Comparison of ENCODE assay signal across 20 cellular contexts in the genomic region with DNA sequence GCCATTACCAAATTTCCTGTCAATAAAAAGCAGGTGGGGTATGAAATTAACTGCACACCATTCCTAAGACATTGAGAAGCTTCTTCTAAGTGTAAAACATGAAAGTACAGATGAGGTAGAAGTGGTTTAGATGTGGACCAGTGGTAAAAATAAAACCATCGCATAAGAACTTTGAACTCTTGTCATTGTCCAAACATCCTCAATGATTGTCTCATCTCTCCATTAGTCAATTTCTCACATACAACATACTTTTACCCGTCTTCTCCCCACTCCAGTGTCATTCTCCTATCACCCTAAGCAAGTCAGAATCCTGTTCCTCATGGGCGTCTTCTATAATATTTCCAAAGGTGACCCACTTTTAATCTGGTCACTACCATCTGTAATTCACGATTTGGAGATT. TPM values are rescaled to one million over a fixed set of nuclear protein-coding genes. Genes with fewer than 3 reads are reported as not detected.
DNase-seq lines count a peak whose midpoint lies in the region; ATAC-seq and TF ChIP-seq lines count a peak whose summit lies in the region.
"Had no signal": no experiment of that assay in that cellular context is flagged by ENCODE, and none has a peak within 500 bp of the region (broad histone marks: within the 10 kb centered on the region; RNA-seq: fewer than 3 reads in every experiment).

No MANE protein-coding gene starts in this region.

- H3K4me3 Mint-ChIP-seq in activated CD4-positive, alpha-beta T cell treated with anti-CD3 and anti-CD28 coated beads for 36 hours, result no peak overlapping the region
- H3K4me3 Mint-ChIP-seq: CD4-positive, alpha-beta T cell; GM23338; H9 had no signal

- no peak overlapping the region for H3K27ac Mint-ChIP-seq in activated CD4-positive, alpha-beta T cell treated with anti-CD3 and anti-CD28 coated beads for 36 hours
- H3K27ac Mint-ChIP-seq: CD4-positive, alpha-beta T cell; GM23338; H9 had no signal

- peak; percentile 4 for ATAC-seq in left lobe of liver
- ATAC-seq in activated CD4-positive, alpha-beta T cell treated with anti-CD3 and anti-CD28 coated beads for 36 hours, result no peak
- ATAC-seq: GM23338 had no signal

- POLR2A ChIA-PET in activated CD4-positive, alpha-beta T cell treated with anti-CD3 and anti-CD28 coated beads for 36 hours (lab: Charles Lee), result no interaction called here

- no peaks in the 10 kb centered on the region for H3K27me3 Mint-ChIP-seq in activated CD4-positive, alpha-beta T cell treated with anti-CD3 and anti-CD28 coated beads for 36 hours
- H3K27me3 Mint-ChIP-seq: CD4-positive, alpha-beta T cell had no signal

- no peak for DNase-seq in left lobe of liver (ENCODE audit: low spot score)
- no peak for DNase-seq in tibial artery
- no peak for DNase-seq in NCI-H345 treated with DMSO at 0.1 percent for 48 hours (lab: John Stamatoyannopoulos, UW; ENCODE audit: unreplicated experiment)
- no peak for DNase-seq in activated CD4-positive, alpha-beta T cell treated with anti-CD3 and anti-CD28 coated beads for 36 hours
- DNase-seq in NK-92 treated with Interleukin-12 subunit alpha and Interleukin-12 subunit beta, amount 100 ng/mL, for 24 hours (lab: John Stamatoyannopoulos, UW), result no peak
- DNase-seq: CD4-positive, alpha-beta T cell; H9; NCI-H1092; NCI-H1436 treated with DMSO at 0.1 percent for 48 hours; NCI-H187 treated with DMSO at 0.1 percent for 48 hours; NCI-H2171 treated with DMSO at 0.1 percent for 48 hours; NCI-H345; PC-9; Right ventricle myocardium superior had no signal

- no peaks in the 10 kb centered on the region for H3K27me3 ChIP-seq in tibial artery
- H3K27me3 ChIP-seq: BLaER1, SJSA1 had no signal

- H3K4me1 ChIP-seq in tibial artery, result peaks cover 0 to 40% (median 12%) of the 10 kb centered on the region in 4 donors

- H3K27ac ChIP-seq in 22Rv1 (peak overlapping the region; percentile 82), VCaP (peak overlapping the region; percentile 99), tibial artery (peak overlapping the region; percentile 45 to 67)
- H3K27ac ChIP-seq: BLaER1, KMS-11, SJSA1 had no signal

- no peaks in the 10 kb centered on the region for H3K9me3 Mint-ChIP-seq in activated CD4-positive, alpha-beta T cell treated with anti-CD3 and anti-CD28 coated beads for 36 hours (ENCODE audit: low read depth)
- H3K9me3 Mint-ChIP-seq: CD4-positive, alpha-beta T cell; GM23338; H9 had no signal

- no peaks in the 10 kb centered on the region for H3K9me3 ChIP-seq in tibial artery
- H3K9me3 ChIP-seq: BLaER1, SJSA1 had no signal

- peaks cover 24% of the 10 kb centered on the region for H3K36me3 Mint-ChIP-seq in activated CD4-positive, alpha-beta T cell treated with anti-CD3 and anti-CD28 coated beads for 36 hours (ENCODE audit: low read depth)

- H3K4me1 Mint-ChIP-seq in activated CD4-positive, alpha-beta T cell treated with anti-CD3 and anti-CD28 coated beads for 36 hours, result peaks cover 25% of the 10 kb centered on the region

- intact Hi-C loops in tibial artery (cut with DNase I; ENCODE audit: low total_unique reads), result no loop called here
- intact Hi-C loops in activated CD4-positive, alpha-beta T cell treated with anti-CD3 and anti-CD28 coated beads for 36 hours (cut with DNase I, micrococcal nuclease), result no loop called here

- CTCF ChIA-PET in activated CD4-positive, alpha-beta T cell treated with anti-CD3 and anti-CD28 coated beads for 36 hours (lab: Charles Lee), result interaction anchor here (0.6 to 1.5 kb wide), 4 partner anchors 13 to 238 kb away, joined by 3 to 8 read pairs (median 4); no protein-coding TSS in a partner anchor

- no peak overlapping the region for H3K4me3 ChIP-seq in tibial artery
- H3K4me3 ChIP-seq: BLaER1, GM23338, PC-9, SJSA1 had no signal

- TF ChIP-seq CTCF in 22Rv1 (IDR thresholded peaks at IDR 0.05) (no peak), VCaP (conservative IDR thresholded peaks at IDR 0.05) (no peak), tibial artery (IDR thresholded peaks at IDR 0.05) (no peak)

- no peaks in the 10 kb centered on the region for H3K36me3 ChIP-seq in tibial artery
- H3K36me3 ChIP-seq: BLaER1, SJSA1 had no signal

RNA-seq across cellular contexts. Expression of a gene that starts 24.3 kb away (rescaled TPM):
- 9.1 TPM for total RNA-seq in left lobe of liver
- total RNA-seq in activated CD4-positive, alpha-beta T cell treated with anti-CD3 and anti-CD28 coated beads for 36 hours, result 1 to 10 TPM; 4.0 to 4.4 TPM
